11 cellular contexts compared by ENCODE assay signal in genomic region chr21:35737899-35738341, GRCh38.
DNase-seq lines count a peak whose midpoint lies in the region; ATAC-seq and TF ChIP-seq lines count a peak whose summit lies in the region.
"Had no signal": no experiment of that assay in that cellular context is flagged by ENCODE, and none has a peak within 500 bp of the region (broad histone marks: within the 10 kb centered on the region; RNA-seq: fewer than 3 reads in every experiment).

No MANE protein-coding gene starts in this region.

- H2AK9ac ChIP-seq in IMR-90 (replicated peaks; ENCODE audit: low read depth, low read length, poor library complexity) = no peak overlapping the region

- intact Hi-C loops in IMR-90 (cut with micrococcal nuclease) (no loop called here), right lobe of liver (cut with DNase I) (no loop called here)

- H3K9me3 ChIP-seq in IMR-90 (ENCODE audit: control insufficient read depth, insufficient read depth, low read length) (peaks cover 2% of the 10 kb centered on the region; the same call in 1 of the 2 replicates), right lobe of liver (no peaks in the 10 kb centered on the region)
- H3K9me3 ChIP-seq: uterus had no signal

- H3K27ac Mint-ChIP-seq in brain = peak overlapping the region in 3 of 5 experiments; percentile 23 to 46 (median 34)

- peak overlapping the region; percentile 48; the same call in 1 of the 2 replicates for H3K14ac ChIP-seq in IMR-90 (replicated peaks; ENCODE audit: low read depth, low read length)

- no peaks in the 10 kb centered on the region for H3K9me1 ChIP-seq in IMR-90 (ENCODE audit: insufficient read depth, low read length)

- no peak overlapping the region for H3K56ac ChIP-seq in IMR-90 (ENCODE audit: extremely low read depth, insufficient read depth, low read length)

- H3K36me3 ChIP-seq in IMR-90 (ENCODE audit: control insufficient read depth, insufficient read depth, low read length) (no peaks in the 10 kb centered on the region), right lobe of liver (no peaks in the 10 kb centered on the region)
- H3K36me3 ChIP-seq: uterus had no signal

- no peak overlapping the region for H3K4me3 Mint-ChIP-seq in brain

- H4K91ac ChIP-seq in IMR-90 (ENCODE audit: insufficient read depth, low read depth, low read length) = no peak overlapping the region

- no peaks in the 10 kb centered on the region for H4K20me1 ChIP-seq in IMR-90 (ENCODE audit: insufficient read depth, low read length)

- H4K8ac ChIP-seq in IMR-90 (ENCODE audit: low read depth in 2 of 2, low read length in 2 of 2) = no peak overlapping the region

- no peak overlapping the region for H2BK15ac ChIP-seq in IMR-90 (ENCODE audit: low read depth, low read length)

- DNase-seq in IMR-90 (no peak), iris pigment epithelial cell (ENCODE audit: low read depth) (peak; percentile 41), smooth muscle cell of the brain vasculature (ENCODE audit: low read depth, low spot score) (peak; percentile 57), NCI-H748 treated with DMSO at 0.1 percent for 48 hours (lab: John Stamatoyannopoulos, UW) (no peak), superior temporal gyrus (ENCODE audit: extremely low spot score) (no peak), right lobe of liver (no peak)
- no peak for DNase-seq in activated CD4-positive, alpha-beta T cell treated with anti-CD3 and anti-CD28 coated beads, Interleukin-2, amount 50 U/mL, for 4 hours
- DNase-seq: NCI-H2227 treated with DMSO at 0.1 percent for 48 hours, T-helper 1 cell had no signal

- no peak overlapping the region for H3K4me2 ChIP-seq in IMR-90 (ENCODE audit: low read depth, low read length)

- H3K23ac ChIP-seq in IMR-90 (ENCODE audit: low read depth, low read length) = no peak overlapping the region

- H3K79me1 ChIP-seq in IMR-90 (ENCODE audit: low read depth in 1 of 2, low read length in 2 of 2) = no peaks in the 10 kb centered on the region

- TF ChIP-seq CTCF in IMR-90 (conservative IDR thresholded peaks at IDR 0.05; ENCODE audit: low read depth, low read length) = no peak
- TF ChIP-seq CTCF in brain (conservative IDR thresholded peaks at IDR 0.05) = no peak
- no peak for TF ChIP-seq CTCF in right lobe of liver (IDR thresholded peaks at IDR 0.05)

- H3K9ac ChIP-seq in IMR-90 (ENCODE audit: low read depth, low read length) = no peak overlapping the region

- H2BK5ac ChIP-seq in IMR-90 (ENCODE audit: low read depth, low read length, poor library complexity, severe bottlenecking) = no peak overlapping the region

- peaks cover 6 to 17% (median 10%) of the 10 kb centered on the region in 5 experiments for H3K9me3 Mint-ChIP-seq in brain

- BruUV-seq in IMR-90 (replicated peaks; lab: Mats Ljungman, UMichigan) = no TSS peak

- POLR2A ChIA-PET in IMR-90 (lab: Charles Lee; ENCODE audit: unreplicated experiment) = no interaction called here

- H2BK120ac ChIP-seq in IMR-90 (ENCODE audit: low read depth, low read length) = no peak overlapping the region

- CTCF ChIA-PET in IMR-90 (lab: Yijun Ruan, JAX) = interaction anchor here (0.5 to 1.1 kb wide), 2 partner anchors 8 to 9 kb away, joined by 3 read pairs; no protein-coding TSS in a partner anchor

- H3K4me1 Mint-ChIP-seq in brain = no peaks in the 10 kb centered on the region

- dilution Hi-C loops in IMR-90 (cut with HindIII; ENCODE audit: low sequenced_read_pairs, unreplicated experiment) = no loop called here

- H4K5ac ChIP-seq in IMR-90 (ENCODE audit: low read depth, low read length) = no peak overlapping the region

- H2AK5ac ChIP-seq in IMR-90 (ENCODE audit: low read depth, low read length) = no peak overlapping the region

- no peak overlapping the region for H2BK20ac ChIP-seq in IMR-90 (ENCODE audit: low read depth, low read length)

- no CpG with 5 or more reads among the region's 6 CpGs for WGBS in IMR-90 (ENCODE audit: extremely low coverage in 2 of 2, insufficient read length in 1 of 2), 2 experiments
- WGBS in right lobe of liver (ENCODE audit: insufficient coverage, low coverage, low lambda C conversion rate, missing lambda C conversion rate) = 68% methylated on average over 6 of the region's 6 CpGs

- H3K27ac ChIP-seq in IMR-90 (ENCODE audit: insufficient read depth, low read length) (no peak overlapping the region), right lobe of liver (no peak overlapping the region)

- H3K4me1 ChIP-seq in IMR-90 (ENCODE audit: control insufficient read depth, insufficient read depth, low read length) = 0 out of 2 replicates have a peak, but pooled peaks cover 2% of the 10 kb centered on the region
- H3K4me1 ChIP-seq in right lobe of liver = no peaks in the 10 kb centered on the region
- H3K4me1 ChIP-seq: uterus had no signal

- H3K4ac ChIP-seq in IMR-90 (ENCODE audit: low read depth, low read length) = no peak overlapping the region

- H3K18ac ChIP-seq in IMR-90 (ENCODE audit: low read depth, low read length) = no peak overlapping the region

- TF ChIP-seq RAD21 in IMR-90 (IDR thresholded peaks at IDR 0.05; ENCODE audit: low read length) = no peak

- H2AFZ ChIP-seq in IMR-90 (replicated peaks; ENCODE audit: low read length, poor library complexity) = peak overlapping the region; percentile 58

- TF ChIP-seq POLR2A in IMR-90 (IDR thresholded peaks at IDR 0.05; ENCODE audit: low read depth, low read length) (no peak), right lobe of liver (IDR thresholded peaks at IDR 0.05) (no peak)

- in situ Hi-C loops in IMR-90 (cut with MboI; ENCODE audit: low sequenced_read_pairs) = no loop called here

- no peaks in the 10 kb centered on the region for H3K36me3 Mint-ChIP-seq in brain

- H3K27me3 Mint-ChIP-seq in brain = no peaks in the 10 kb centered on the region

- H3K27me3 ChIP-seq in IMR-90 (ENCODE audit: control insufficient read depth, insufficient read depth, low read length) (peaks cover under 1% of the 10 kb centered on the region), right lobe of liver (no peaks in the 10 kb centered on the region)
- H3K27me3 ChIP-seq: uterus had no signal

- H3K4me3 ChIP-seq in IMR-90 (ENCODE audit: insufficient read depth, low read depth, low read length) = no peak overlapping the region
- no peak overlapping the region for H3K4me3 ChIP-seq in right lobe of liver
- H3K4me3 ChIP-seq: uterus had no signal

- ATAC-seq in IMR-90 (ENCODE audit: low read depth) (no peak), right lobe of liver (no peak)

TF ChIP-seq in IMR-90, 13 proteins besides CTCF, POLR2A, EP300 and RAD21:
- TF ChIP-seq CEBPB (IDR thresholded peaks at IDR 0.05; ENCODE audit: low read depth, low read length) (no peak), RCOR1 (IDR thresholded peaks at IDR 0.05; ENCODE audit: insufficient replicate concordance, low read length) (no peak), MXI1 (IDR thresholded peaks at IDR 0.05; ENCODE audit: borderline replicate concordance, low read depth, low read length) (no peak), USF2 (IDR thresholded peaks at IDR 0.05; ENCODE audit: low read depth, low read length) (no peak), SMC3 (IDR thresholded peaks at IDR 0.05; ENCODE audit: low read depth, low read length) (no peak), MAZ (IDR thresholded peaks at IDR 0.05; ENCODE audit: borderline replicate concordance, low read depth, low read length) (no peak), CHD1 (IDR thresholded peaks at IDR 0.05; ENCODE audit: low read depth, low read length) (no peak), FOS (IDR thresholded peaks at IDR 0.05; ENCODE audit: low read depth, low read length) (no peak), BHLHE40 (IDR thresholded peaks at IDR 0.05; ENCODE audit: low read depth, low read length) (no peak), MAFK (IDR thresholded peaks at IDR 0.05; ENCODE audit: low read depth, low read length) (no peak), RFX5 (IDR thresholded peaks at IDR 0.05; ENCODE audit: low read depth, low read length) (no peak), NFE2L2 (IDR thresholded peaks at IDR 0.05; ENCODE audit: low read depth, low read length) (no peak), ELK1 (IDR thresholded peaks at IDR 0.05; ENCODE audit: borderline replicate concordance, low read depth, low read length) (no peak)
TF ChIP-seq in IMR-90: peak in this region for 0.

Comparison
In these comparisons a context has a peak if more than half of its experiments do, and no peak if none do; other contexts are left out.
1. DNase-seq: peak in iris pigment epithelial cell (single experiment) and smooth muscle cell of the brain vasculature (single experiment); none in IMR-90 (single experiment), NCI-H748 treated with DMSO at 0.1 percent for 48 hours (single experiment), superior temporal gyrus (single experiment), right lobe of liver (0 of 3) and activated CD4-positive, alpha-beta T cell treated with anti-CD3 and anti-CD28 coated beads, Interleukin-2, amount 50 U/mL, for 4 hours (0 of 2).